18 cellular contexts compared by ENCODE assay signal in the genomic region with DNA sequence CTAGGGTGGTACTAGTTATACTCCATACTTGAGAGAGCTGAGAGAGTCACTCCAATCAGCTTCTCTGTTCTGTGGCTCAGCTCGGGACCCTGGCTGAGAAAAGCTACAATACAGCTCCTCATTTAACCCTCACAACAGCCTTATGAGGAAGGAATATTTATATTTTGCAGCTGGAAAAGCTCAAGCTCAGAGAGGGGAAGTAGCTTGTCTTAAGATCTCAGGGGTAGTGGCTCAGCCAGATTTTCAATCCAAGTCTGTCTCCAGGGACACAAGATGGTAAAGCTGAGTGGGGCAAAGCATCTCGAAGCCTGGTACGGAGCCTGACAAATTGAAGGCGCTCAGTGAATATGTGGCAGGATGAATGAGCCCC. TPM values are rescaled to one million over a fixed set of nuclear protein-coding genes. Genes with fewer than 3 reads are reported as not detected.
DNase-seq lines count a peak whose midpoint lies in the region; ATAC-seq, FAIRE-seq and TF ChIP-seq lines count a peak whose summit lies in the region.
"Had no signal": no experiment of that assay in that cellular context is flagged by ENCODE, and none has a peak within 500 bp of the region (broad histone marks: within the 10 kb centered on the region; RNA-seq: fewer than 3 reads in every experiment).

No MANE protein-coding gene starts in this region.

- TF ChIP-seq POLR2A in GM12878 (IDR thresholded peaks at IDR 0.05; ENCODE audit: low read depth, low read length): no peak

- peaks cover 2% of the 10 kb centered on the region for H3K79me1 ChIP-seq in mesendoderm (ENCODE audit: low read length)

- H3K4me2 ChIP-seq in OCI-LY3 (ENCODE audit: low read length) (peak overlapping the region; percentile 71), GM12878 (ENCODE audit: control insufficient read depth, insufficient read depth) (peak overlapping the region; percentile 90), mesendoderm (ENCODE audit: low read length) (no peak overlapping the region)

- peak overlapping the region; percentile 34; the same call in 1 of the 2 replicates for H3K4me3 ChIP-seq in OCI-LY3 (ENCODE audit: low read length)
- peak overlapping the region; percentile 7; the same call in 1 of the 2 replicates for H3K4me3 ChIP-seq in GM12878
- H3K4me3 ChIP-seq in brain microvascular endothelial cell (ENCODE audit: low read depth, low read length): no peak overlapping the region
- H3K4me3 ChIP-seq in mesendoderm (ENCODE audit: low read length): no peak overlapping the region
- H3K4me3 ChIP-seq: esophagus squamous epithelium had no signal

- intact Hi-C loops in activated CD4-positive, alpha-beta T cell treated with anti-CD3 and anti-CD28 coated beads for 36 hours (cut with DNase I, micrococcal nuclease): no loop called here
- intact Hi-C loops in GM12878 (cut with micrococcal nuclease; ENCODE audit: unreplicated experiment): loop anchor here (5.0 kb wide), 1 partner anchor 44 kb away; no protein-coding TSS in a partner anchor
- intact Hi-C loops in sciatic nerve (cut with DNase I): no loop called here

- H2AK5ac ChIP-seq in mesendoderm (ENCODE audit: low read length): no peak overlapping the region

- FAIRE-seq in GM12878 (lab: Jason Lieb, UNC): no peak
- FAIRE-seq: colon, D721Med had no signal

- H4K20me1 ChIP-seq in OCI-LY3 (ENCODE audit: insufficient read depth, low read length) (0 out of 2 replicates have a peak, but pooled peaks cover under 1% of the 10 kb centered on the region), GM12878 (ENCODE audit: control insufficient read depth, insufficient read depth) (peaks cover 3% of the 10 kb centered on the region; the same call in 1 of the 2 replicates)

- H3K9ac ChIP-seq in OCI-LY3 (ENCODE audit: low read length) (peak overlapping the region; percentile 73), GM12878 (ENCODE audit: control insufficient read depth, insufficient read depth, low read length) (peak overlapping the region; percentile 0; the same call in 1 of the 2 replicates), mesendoderm (ENCODE audit: low read length) (no peak overlapping the region)

- H3K4me1 Mint-ChIP-seq in activated CD4-positive, alpha-beta T cell treated with anti-CD3 and anti-CD28 coated beads for 36 hours: peaks cover 34% of the 10 kb centered on the region

- no peak overlapping the region for H2AFZ ChIP-seq in OCI-LY3 (ENCODE audit: low read depth, low read length)
- no peak overlapping the region for H2AFZ ChIP-seq in GM12878 (ENCODE audit: control insufficient read depth, low read depth, low read length)

- H3K27me3 ChIP-seq in OCI-LY3 (ENCODE audit: low read depth, low read length) (no peaks in the 10 kb centered on the region), GM12878 (replicated peaks in 1 of 2; ENCODE audit: control insufficient read depth in 2 of 2, insufficient read depth in 2 of 2, low read length in 1 of 2) (no peaks in the 10 kb centered on the region), brain microvascular endothelial cell (replicated peaks) (no peaks in the 10 kb centered on the region), mesendoderm (ENCODE audit: insufficient read depth, low read length, poor library complexity) (no peaks in the 10 kb centered on the region)
- H3K27me3 ChIP-seq: esophagus squamous epithelium had no signal

- H2BK120ac ChIP-seq in mesendoderm (ENCODE audit: low read depth, low read length): no peak overlapping the region

- CTCF ChIA-PET in activated CD4-positive, alpha-beta T cell treated with anti-CD3 and anti-CD28 coated beads for 36 hours (lab: Charles Lee): interaction anchor here (0.6 to 2.4 kb wide), 9 partner anchors 10 to 805 kb away, joined by 3 to 11 read pairs (median 4); no protein-coding TSS in a partner anchor
- CTCF ChIA-PET in GM12878 (lab: Yijun Ruan, JAX): interaction anchor here (0.6 to 5.9 kb wide), 14 partner anchors 10 to 137 kb away, joined by 3 to 76 read pairs (median 4); a partner anchor contains a TSS

- no peak overlapping the region for H2BK15ac ChIP-seq in mesendoderm (replicated peaks; ENCODE audit: low read depth)

- no peak overlapping the region for H4K8ac ChIP-seq in mesendoderm (ENCODE audit: low read depth, low read length)

- no peak overlapping the region for H3K4me3 Mint-ChIP-seq in activated CD4-positive, alpha-beta T cell treated with anti-CD3 and anti-CD28 coated beads for 36 hours

- DNase-seq in activated CD4-positive, alpha-beta T cell treated with anti-CD3 and anti-CD28 coated beads for 36 hours: no peak
- no peak for DNase-seq in activated CD4-positive, alpha-beta T cell treated with anti-CD3 and anti-CD28 coated beads for 1 hour
- DNase-seq in GM12878 (ENCODE audit: low read depth, low spot score) (no peak), sciatic nerve (ENCODE audit: low spot score) (no peak), brain microvascular endothelial cell (no peak), mesendoderm (no peak), kidney glomerular epithelial cell (lab: John Stamatoyannopoulos, UW) (no peak)
- DNase-seq: activated CD4-positive, alpha-beta T cell treated with anti-CD3 and anti-CD28 coated beads, Interleukin-2, amount 50 U/mL, for 1 hour; esophagus squamous epithelium; hippocampal formation; MM.1S had no signal

- no TSS peak for BruUV-seq in GM12878 (replicated peaks; lab: Mats Ljungman, UMichigan)

- H3K27ac Mint-ChIP-seq in activated CD4-positive, alpha-beta T cell treated with anti-CD3 and anti-CD28 coated beads for 36 hours: peak overlapping the region; percentile 85

- H3K9me3 Mint-ChIP-seq in activated CD4-positive, alpha-beta T cell treated with anti-CD3 and anti-CD28 coated beads for 36 hours (ENCODE audit: low read depth): no peaks in the 10 kb centered on the region

- in situ Hi-C loops in GM12878 (cut with MboI): no loop called here
- in situ Hi-C loops in brain microvascular endothelial cell (cut with HindIII; ENCODE audit: low pct_ligation_motif_present, low sequenced_read_pairs): no loop called here

- H2BK5ac ChIP-seq in mesendoderm (ENCODE audit: low read length): no peak overlapping the region

- H3K9me3 ChIP-seq in OCI-LY3 (ENCODE audit: insufficient read depth, low read length) (no peaks in the 10 kb centered on the region), GM12878 (replicated peaks; ENCODE audit: control insufficient read depth, insufficient read depth, low read length) (no peaks in the 10 kb centered on the region)
- H3K9me3 ChIP-seq: esophagus squamous epithelium had no signal

- peaks cover 6% of the 10 kb centered on the region for H3K36me3 Mint-ChIP-seq in activated CD4-positive, alpha-beta T cell treated with anti-CD3 and anti-CD28 coated beads for 36 hours (ENCODE audit: low read depth)

- POLR2A ChIA-PET in activated CD4-positive, alpha-beta T cell treated with anti-CD3 and anti-CD28 coated beads for 36 hours (lab: Charles Lee): interaction anchor here (2.3 kb wide), 1 partner anchor 12 kb away, joined by 12 read pairs; no protein-coding TSS in a partner anchor
- POLR2A ChIA-PET in GM12878 (lab: Charles Lee): interaction anchor here (0.9 to 5.8 kb wide), 10 partner anchors 10 to 81 kb away, joined by 3 to 80 read pairs (median 4); a partner anchor contains a TSS

- no peak overlapping the region for H3K56ac ChIP-seq in mesendoderm (ENCODE audit: low read length)

- H3K79me2 ChIP-seq in OCI-LY3 (ENCODE audit: low read length) (peaks cover 92% of the 10 kb centered on the region), GM12878 (ENCODE audit: control insufficient read depth, insufficient read depth, low read length) (peaks cover 41% of the 10 kb centered on the region), mesendoderm (ENCODE audit: control insufficient read depth, insufficient read depth, low read length) (no peaks in the 10 kb centered on the region)

- TF ChIP-seq RAD21 in GM12878 (IDR thresholded peaks at IDR 0.05; ENCODE audit: insufficient read depth, low read depth, low read length): no peak

- H3K4me1 ChIP-seq in OCI-LY3 (ENCODE audit: low read length) (peaks cover 70% of the 10 kb centered on the region), GM12878 (ENCODE audit: control insufficient read depth, insufficient read depth, low read length) (peaks cover 46% of the 10 kb centered on the region), mesendoderm (ENCODE audit: control insufficient read depth, low read depth, low read length) (no peaks in the 10 kb centered on the region)

- no peak for ATAC-seq in activated CD4-positive, alpha-beta T cell treated with anti-CD3 and anti-CD28 coated beads for 36 hours
- ATAC-seq in GM12878 (no peak), sciatic nerve (peak; percentile 20)

- no peak for TF ChIP-seq EP300 in GM12878 (IDR thresholded peaks at IDR 0.05; ENCODE audit: borderline replicate concordance in 1 of 2, control insufficient read depth in 1 of 2, low read depth in 2 of 2, low read length in 2 of 2)

- SMC1A ChIA-PET in GM12878 (lab: Charles Lee; ENCODE audit: uncharacterized antibody, unreplicated experiment): interaction anchor here (0.7 to 7.5 kb wide), 14 partner anchors 10 to 313 kb away, joined by 3 to 120 read pairs (median 6); a partner anchor contains a TSS

- H3K23ac ChIP-seq in mesendoderm (ENCODE audit: low read length): no peak overlapping the region

- H4K5ac ChIP-seq in mesendoderm (ENCODE audit: low read length): no peak overlapping the region

- H3K27me3 Mint-ChIP-seq in activated CD4-positive, alpha-beta T cell treated with anti-CD3 and anti-CD28 coated beads for 36 hours: no peaks in the 10 kb centered on the region

- no peak overlapping the region for H3K18ac ChIP-seq in mesendoderm (ENCODE audit: low read length)

- TF ChIP-seq CTCF in OCI-LY3 (IDR thresholded peaks at IDR 0.05; ENCODE audit: low read depth, low read length) (no peak), GM12878 (IDR thresholded peaks at IDR 0.05 in 2 of 3, conservative IDR thresholded peaks at IDR 0.05 in 1 of 3; ENCODE audit: control insufficient read depth in 2 of 3, extremely low read depth in 1 of 3, insufficient read depth in 1 of 3, low read depth in 3 of 3, low read length in 3 of 3) (no peak), brain microvascular endothelial cell (IDR thresholded peaks at IDR 0.05; ENCODE audit: low read depth, low read length, missing control alignments) (no peak)

- H3K4ac ChIP-seq in mesendoderm (ENCODE audit: low read depth, low read length): no peak overlapping the region

- peaks cover 15% of the 10 kb centered on the region for H3K36me3 ChIP-seq in OCI-LY3 (replicated peaks; ENCODE audit: low read depth, low read length)
- peaks cover under 1 to 2% of the 10 kb centered on the region in 2 experiments; a peak in 3 of 4 replicates for H3K36me3 ChIP-seq in GM12878 (ENCODE audit: control insufficient read depth in 2 of 2, insufficient read depth in 2 of 2, low read length in 1 of 2)
- no peaks in the 10 kb centered on the region for H3K36me3 ChIP-seq in brain microvascular endothelial cell (replicated peaks)
- H3K36me3 ChIP-seq in mesendoderm (ENCODE audit: control insufficient read depth, insufficient read depth, low read length): no peaks in the 10 kb centered on the region

- peak overlapping the region; percentile 95 for H3K27ac ChIP-seq in OCI-LY3 (ENCODE audit: low read length)
- peak overlapping the region; percentile 80 for H3K27ac ChIP-seq in GM12878 (ENCODE audit: control insufficient read depth, insufficient read depth)
- H3K27ac ChIP-seq in brain microvascular endothelial cell: no peak overlapping the region
- no peak overlapping the region for H3K27ac ChIP-seq in mesendoderm (ENCODE audit: low read depth, low read length)

- 38% methylated on average over 4 of the region's 4 CpGs for WGBS in GM12878 (ENCODE audit: insufficient coverage, insufficient replicate concordance, low lambda C conversion rate, missing lambda C conversion rate)
- no CpG with 5 or more reads among the region's 4 CpGs for WGBS in mesendoderm (ENCODE audit: extremely low coverage, insufficient coverage, low lambda C conversion rate)

- RAD21 ChIA-PET in GM12878 (lab: Charles Lee; ENCODE audit: unreplicated experiment): interaction anchor here (0.7 to 5.6 kb wide), 11 partner anchors 11 to 92 kb away, joined by 3 to 57 read pairs (median 4); a partner anchor contains a TSS

RNA-seq across cellular contexts. Expression of a gene that starts 14.8 kb away (rescaled TPM):
- 10 to 100 TPM; 61.6 to 83.4 TPM for total RNA-seq in activated CD4-positive, alpha-beta T cell treated with anti-CD3 and anti-CD28 coated beads for 36 hours
- total RNA-seq in GM12878 (2013; cell fraction: nucleolus; rRNA removed): 61.5 and 62.7 TPM in 2 replicates
- total RNA-seq in GM12878 (2014; rRNA removed) (51.2 and 54.8 TPM in 2 replicates), GM12878 (2014; rRNA removed; fragmentation: Illumina TruSeq; extraction: Trizol) (33.4 and 34.2 TPM in 2 replicates), GM12878 (2021) (98.5 and 101 TPM in 2 replicates), sciatic nerve (68.2 TPM)
- polyA plus RNA-seq in GM12878 (2011; ENCODE audit: low read depth): 45.6 TPM
- polyA plus RNA-seq in GM12878 (2011; rRNA removed) (30.8 and 117 TPM in 2 replicates), GM12878 (2014; fragmentation: Illumina TruSeq; extraction: Trizol) (112 and 114 TPM in 2 replicates), GM12878 (2014; fragmentation: Nextera tagmentation; extraction: Ambion mirVana) (10 to 100 TPM; 10.9 to 22.5 TPM), GM12878 (2014; rRNA removed) (98.4 and 118 TPM in 2 replicates), GM12878 (2016; fragmentation: Nextera tagmentation; extraction: Ambion mirVana) (100 to 1,000 TPM; 156 to 158 TPM)
- polyA plus RNA-seq in GM12878 (2011; cell fraction: cytosol; rRNA removed): 93.5 and 127 TPM in 2 replicates
- 94.2 and 105 TPM in 2 replicates for polyA plus RNA-seq in GM12878 (2011; cell fraction: nucleus; rRNA removed)
- 80.2 and 83.4 TPM in 2 replicates for polyA plus RNA-seq in GM12878 (2012)
- polyA minus RNA-seq in GM12878 (2011; rRNA and poly(A)+ RNA removed): 106 and 111 TPM in 2 replicates
- polyA minus RNA-seq in GM12878 (2011; cell fraction: cytosol; rRNA and poly(A)+ RNA removed): 42.9 and 46.9 TPM in 2 replicates
- polyA minus RNA-seq in GM12878 (2011; cell fraction: nucleus; rRNA and poly(A)+ RNA removed): 23.8 and 33.4 TPM in 2 replicates
- polyA plus RNA-seq in mesendoderm (2013, experiment 1 of 2): 36.0 TPM
- polyA plus RNA-seq in mesendoderm (2013, experiment 2 of 2): 32.5 TPM

RNA-seq across cellular contexts. Expression of a gene that starts 15.4 kb away (rescaled TPM):
- total RNA-seq in activated CD4-positive, alpha-beta T cell treated with anti-CD3 and anti-CD28 coated beads for 36 hours: 10 to 100 TPM; 40.3 to 45.2 TPM
- total RNA-seq in GM12878 (2013; cell fraction: nucleolus; rRNA removed): 50.6 and 54.0 TPM in 2 replicates
- total RNA-seq in GM12878 (2014; rRNA removed) (28.2 and 29.4 TPM in 2 replicates), GM12878 (2014; rRNA removed; fragmentation: Illumina TruSeq; extraction: Trizol) (12.3 and 14.1 TPM in 2 replicates), GM12878 (2021) (27.8 and 31.9 TPM in 2 replicates), sciatic nerve (26.5 TPM)
- polyA plus RNA-seq in GM12878 (2011; ENCODE audit: low read depth): 10.4 TPM
- polyA plus RNA-seq in GM12878 (2011; rRNA removed) (29.7 and 38.8 TPM in 2 replicates), GM12878 (2014; fragmentation: Illumina TruSeq; extraction: Trizol) (19.9 and 25.4 TPM in 2 replicates), GM12878 (2014; fragmentation: Nextera tagmentation; extraction: Ambion mirVana) (1 to 10 TPM in 1 of 2 experiments, under 1 TPM in 1; 0.64 to 1.4 TPM), GM12878 (2014; rRNA removed) (35.3 and 38.9 TPM in 2 replicates), GM12878 (2016; fragmentation: Nextera tagmentation; extraction: Ambion mirVana) (10 to 100 TPM; 26.2 to 28.1 TPM)
- polyA plus RNA-seq in GM12878 (2011; cell fraction: cytosol; rRNA removed): 35.0 and 41.0 TPM in 2 replicates
- polyA plus RNA-seq in GM12878 (2011; cell fraction: nucleus; rRNA removed): 214 and 258 TPM in 2 replicates
- 15.2 and 22.4 TPM in 2 replicates for polyA plus RNA-seq in GM12878 (2012)
- 19.2 and 19.5 TPM in 2 replicates for polyA minus RNA-seq in GM12878 (2011; rRNA and poly(A)+ RNA removed)
- polyA minus RNA-seq in GM12878 (2011; cell fraction: cytosol; rRNA and poly(A)+ RNA removed): 6.1 and 9.3 TPM in 2 replicates
- 21.8 and 23.7 TPM in 2 replicates for polyA minus RNA-seq in GM12878 (2011; cell fraction: nucleus; rRNA and poly(A)+ RNA removed)
- 13.7 TPM for polyA plus RNA-seq in mesendoderm (2013, experiment 1 of 2)
- 13.9 TPM for polyA plus RNA-seq in mesendoderm (2013, experiment 2 of 2)

RNA-seq across cellular contexts. Expression of a gene that starts 31.5 kb away (rescaled TPM):
- 10 to 100 TPM; 75.7 to 93.3 TPM for total RNA-seq in activated CD4-positive, alpha-beta T cell treated with anti-CD3 and anti-CD28 coated beads for 36 hours
- 139 and 141 TPM in 2 replicates for total RNA-seq in GM12878 (2013; cell fraction: nucleolus; rRNA removed)
- total RNA-seq in GM12878 (2014; rRNA removed): 48.9 and 52.6 TPM in 2 replicates
- total RNA-seq in GM12878 (2014; rRNA removed; fragmentation: Illumina TruSeq; extraction: Trizol): 35.2 and 36.2 TPM in 2 replicates
- total RNA-seq in GM12878 (2021): 41.6 and 44.6 TPM in 2 replicates
- polyA plus RNA-seq in GM12878 (2011; ENCODE audit: low read depth): 63.8 TPM
- 33.5 and 68.6 TPM in 2 replicates for polyA plus RNA-seq in GM12878 (2011; rRNA removed)
- 86.2 and 120 TPM in 2 replicates for polyA plus RNA-seq in GM12878 (2011; cell fraction: cytosol; rRNA removed)
- 128 and 213 TPM in 2 replicates for polyA plus RNA-seq in GM12878 (2011; cell fraction: nucleus; rRNA removed)
- 91.5 and 97.0 TPM in 2 replicates for polyA plus RNA-seq in GM12878 (2012)
- polyA plus RNA-seq in GM12878 (2014; fragmentation: Illumina TruSeq; extraction: Trizol): 51.8 and 93.9 TPM in 2 replicates
- polyA plus RNA-seq in GM12878 (2014; fragmentation: Nextera tagmentation; extraction: Ambion mirVana): 10 to 100 TPM; 38.3 to 43.6 TPM
- polyA plus RNA-seq in GM12878 (2014; rRNA removed): 48.6 and 49.8 TPM in 2 replicates
- 10 to 100 TPM; 35.6 to 43.1 TPM for polyA plus RNA-seq in GM12878 (2016; fragmentation: Nextera tagmentation; extraction: Ambion mirVana)
- 77.2 and 93.3 TPM in 2 replicates for polyA minus RNA-seq in GM12878 (2011; rRNA and poly(A)+ RNA removed)
- polyA minus RNA-seq in GM12878 (2011; cell fraction: cytosol; rRNA and poly(A)+ RNA removed): 13.1 and 20.6 TPM in 2 replicates
- polyA minus RNA-seq in GM12878 (2011; cell fraction: nucleus; rRNA and poly(A)+ RNA removed): 61.1 and 79.2 TPM in 2 replicates
- total RNA-seq in sciatic nerve: 38.2 TPM
- polyA plus RNA-seq in mesendoderm (2013, experiment 1 of 2): 21.1 TPM
- 20.1 TPM for polyA plus RNA-seq in mesendoderm (2013, experiment 2 of 2)

RNA-seq across cellular contexts. Expression of a gene that starts 31.9 kb away (rescaled TPM):
- under 1 TPM in 1 of 2 experiments, not detected in 1; 0.11 TPM for total RNA-seq in activated CD4-positive, alpha-beta T cell treated with anti-CD3 and anti-CD28 coated beads for 36 hours
- not detected in 2 replicates for total RNA-seq in GM12878 (2013; cell fraction: nucleolus; rRNA removed)
- total RNA-seq in GM12878 (2014; rRNA removed) (0.11 TPM in 1 of 2 replicates, not detected in the other), GM12878 (2014; rRNA removed; fragmentation: Illumina TruSeq; extraction: Trizol) (not detected in 2 replicates), GM12878 (2021) (not detected in 2 replicates), sciatic nerve (not detected)
- not detected for polyA plus RNA-seq in GM12878 (2011; ENCODE audit: low read depth)
- polyA plus RNA-seq in GM12878 (2011; rRNA removed) (not detected in 2 replicates), GM12878 (2014; fragmentation: Illumina TruSeq; extraction: Trizol) (not detected in 2 replicates), GM12878 (2014; fragmentation: Nextera tagmentation; extraction: Ambion mirVana) (under 1 TPM in 1 of 2 experiments, not detected in 1; 0.02 TPM), GM12878 (2014; rRNA removed) (0.04 TPM in 1 of 2 replicates, not detected in the other), GM12878 (2016; fragmentation: Nextera tagmentation; extraction: Ambion mirVana) (not detected)
- polyA plus RNA-seq in GM12878 (2011; cell fraction: cytosol; rRNA removed): not detected in 2 replicates
- 0.16 and 0.24 TPM in 2 replicates for polyA plus RNA-seq in GM12878 (2011; cell fraction: nucleus; rRNA removed)
- polyA plus RNA-seq in GM12878 (2012): not detected in 2 replicates
- not detected in 2 replicates for polyA minus RNA-seq in GM12878 (2011; rRNA and poly(A)+ RNA removed)
- polyA minus RNA-seq in GM12878 (2011; cell fraction: cytosol; rRNA and poly(A)+ RNA removed): not detected in 2 replicates
- not detected in 2 replicates for polyA minus RNA-seq in GM12878 (2011; cell fraction: nucleus; rRNA and poly(A)+ RNA removed)
- polyA plus RNA-seq in mesendoderm (2013, experiment 1 of 2): 0.22 TPM
- 0.24 TPM for polyA plus RNA-seq in mesendoderm (2013, experiment 2 of 2)
- total RNA-seq: A172, liver, osteoblast had no signal
- polyA plus RNA-seq: liver had no signal

RNA-seq across cellular contexts. Expression of a gene that starts 45.7 kb away (rescaled TPM):
- total RNA-seq in activated CD4-positive, alpha-beta T cell treated with anti-CD3 and anti-CD28 coated beads for 36 hours: under 1 TPM in 1 of 2 experiments, not detected in 1; 0.25 TPM
- 0.47 and 0.61 TPM in 2 replicates for total RNA-seq in GM12878 (2013; cell fraction: nucleolus; rRNA removed)
- total RNA-seq in GM12878 (2014; rRNA removed) (not detected in 2 replicates), GM12878 (2014; rRNA removed; fragmentation: Illumina TruSeq; extraction: Trizol) (not detected in 2 replicates), GM12878 (2021) (not detected in 2 replicates), sciatic nerve (not detected)
- not detected for polyA plus RNA-seq in GM12878 (2011; ENCODE audit: low read depth)
- polyA plus RNA-seq in GM12878 (2011; rRNA removed) (not detected in 2 replicates), GM12878 (2014; fragmentation: Illumina TruSeq; extraction: Trizol) (not detected in 2 replicates), GM12878 (2014; fragmentation: Nextera tagmentation; extraction: Ambion mirVana) (not detected), GM12878 (2014; rRNA removed) (not detected in 2 replicates), GM12878 (2016; fragmentation: Nextera tagmentation; extraction: Ambion mirVana) (not detected)
- not detected in 2 replicates for polyA plus RNA-seq in GM12878 (2011; cell fraction: cytosol; rRNA removed)
- polyA plus RNA-seq in GM12878 (2011; cell fraction: nucleus; rRNA removed): 0.16 and 0.76 TPM in 2 replicates
- polyA plus RNA-seq in GM12878 (2012): 0.20 and 0.32 TPM in 2 replicates
- polyA minus RNA-seq in GM12878 (2011; rRNA and poly(A)+ RNA removed): 0.29 TPM in 1 of 2 replicates, not detected in the other
- polyA minus RNA-seq in GM12878 (2011; cell fraction: cytosol; rRNA and poly(A)+ RNA removed): not detected in 2 replicates
- not detected in 2 replicates for polyA minus RNA-seq in GM12878 (2011; cell fraction: nucleus; rRNA and poly(A)+ RNA removed)
- polyA plus RNA-seq in mesendoderm (2013, experiment 1 of 2): not detected
- polyA plus RNA-seq in mesendoderm (2013, experiment 2 of 2): not detected
- total RNA-seq: A172, osteoblast, temporal lobe had no signal
- polyA plus RNA-seq: liver had no signal

Comparison
In these comparisons a context has a peak if more than half of its experiments do, and no peak if none do; other contexts are left out.
1. H3K27ac ChIP-seq: peak in OCI-LY3 (single experiment) and GM12878 (single experiment); none in brain microvascular endothelial cell (single experiment) and mesendoderm (single experiment).
2. H3K4me3 ChIP-seq: peak in OCI-LY3 (single experiment) and GM12878 (single experiment); none in brain microvascular endothelial cell (single experiment) and mesendoderm (single experiment).